15 cellular contexts compared by ENCODE assay signal in the genomic region with DNA sequence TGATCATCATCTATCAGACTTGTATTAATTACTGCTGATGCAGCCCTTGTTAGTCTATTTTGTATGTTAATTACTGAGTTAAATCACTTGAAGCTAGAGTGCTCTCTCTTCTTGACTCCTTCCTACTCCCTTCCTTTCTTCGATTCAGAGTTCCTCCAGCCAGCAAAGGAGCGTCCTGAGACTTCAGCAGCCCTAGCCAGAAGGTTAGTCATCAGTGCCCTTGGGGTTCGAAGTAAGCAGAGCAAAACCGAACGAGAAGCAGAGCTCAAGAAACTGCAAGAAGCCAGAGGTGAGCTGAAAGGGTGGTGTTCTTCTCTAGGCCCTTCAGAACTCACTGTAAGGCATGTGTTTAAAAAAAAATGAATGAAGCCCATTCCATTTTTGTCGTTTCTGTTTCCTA. TPM values are rescaled to one million over a fixed set of nuclear protein-coding genes. Genes with fewer than 3 reads are reported as not detected.
DNase-seq lines count a peak whose midpoint lies in the region; TF ChIP-seq lines count a peak whose summit lies in the region.
"Had no signal": no experiment of that assay in that cellular context is flagged by ENCODE, and none has a peak within 500 bp of the region (broad histone marks: within the 10 kb centered on the region; RNA-seq: fewer than 3 reads in every experiment).

No MANE protein-coding gene starts in this region.

- H3K36me3 Mint-ChIP-seq in activated T-cell treated with anti-CD3 and anti-CD28 coated beads, Interleukin-2, amount 50 U/mL, for 24 hours (ENCODE audit: low read depth) = peaks cover 90% of the 10 kb centered on the region

- no peak for TF ChIP-seq CTCF in cardiac fibroblast (IDR thresholded peaks at IDR 0.05; ENCODE audit: low read depth, low read length)

- no peak overlapping the region for H3K4me3 ChIP-seq in cardiac fibroblast (replicated peaks in 1 of 2; ENCODE audit: low read depth in 2 of 2, low read length in 2 of 2)
- H3K4me3 ChIP-seq: PC-9 had no signal

- H3K4me3 Mint-ChIP-seq in activated T-cell treated with anti-CD3 and anti-CD28 coated beads, Interleukin-2, amount 50 U/mL, for 24 hours = no peak overlapping the region
- H3K4me3 Mint-ChIP-seq: CD4-positive, alpha-beta memory T cell had no signal

- no peaks in the 10 kb centered on the region for H3K27me3 Mint-ChIP-seq in activated T-cell treated with anti-CD3 and anti-CD28 coated beads, Interleukin-2, amount 50 U/mL, for 24 hours
- H3K27me3 Mint-ChIP-seq: CD4-positive, alpha-beta memory T cell had no signal

- in situ Hi-C loops in G401 (cut with HindIII; ENCODE audit: low sequenced_read_pairs) = no loop called here

- DNase-seq in activated T-cell treated with anti-CD3 and anti-CD28 coated beads, Interleukin-2, amount 50 U/mL, for 24 hours = no peak
- DNase-seq in activated T-cell treated with anti-CD3 and anti-CD28 coated beads, Interleukin-2, amount 50 U/mL, for 1 hour = no peak
- DNase-seq in cardiac fibroblast (ENCODE audit: low read depth in 2 of 2) (peak; percentile 20 to 49), fibroblast of the conjunctiva (ENCODE audit: low read depth) (peak; percentile 13), stromal cell of bone marrow (ENCODE audit: low read depth) (peak; percentile 44), G401 (ENCODE audit: low spot score) (no peak), nucleus accumbens (lab: John Stamatoyannopoulos, UW) (no peak), NCI-H2171 (lab: John Stamatoyannopoulos, UW) (no peak)
- DNase-seq: Calu3; CD4-positive, alpha-beta memory T cell; NCI-H1417; NCI-H2029; NCI-H510A; NCI-H774; PC-9 had no signal

- H3K4me1 Mint-ChIP-seq in activated T-cell treated with anti-CD3 and anti-CD28 coated beads, Interleukin-2, amount 50 U/mL, for 24 hours (ENCODE audit: low read depth) = peaks cover 5% of the 10 kb centered on the region

- H3K27ac Mint-ChIP-seq in activated T-cell treated with anti-CD3 and anti-CD28 coated beads, Interleukin-2, amount 50 U/mL, for 24 hours = peak overlapping the region; percentile 1

- no peaks in the 10 kb centered on the region for H3K9me3 Mint-ChIP-seq in activated T-cell treated with anti-CD3 and anti-CD28 coated beads, Interleukin-2, amount 50 U/mL, for 24 hours
- H3K9me3 Mint-ChIP-seq: CD4-positive, alpha-beta memory T cell had no signal

RNA-seq across cellular contexts. Expression of gene LOXL4, which starts 32.1 kb away (rescaled TPM):
- not detected in 2 replicates for total RNA-seq in G401 (2014; rRNA removed; shearing (Covaris generic))
- total RNA-seq: CD4-positive, alpha-beta memory T cell had no signal

Comparison
In these comparisons a context has a peak if more than half of its experiments do, and no peak if none do; other contexts are left out.
1. DNase-seq: peak in cardiac fibroblast (2 of 2), fibroblast of the conjunctiva (single experiment) and stromal cell of bone marrow (single experiment); none in activated T-cell treated with anti-CD3 and anti-CD28 coated beads, Interleukin-2, amount 50 U/mL, for 24 hours (single experiment), activated T-cell treated with anti-CD3 and anti-CD28 coated beads, Interleukin-2, amount 50 U/mL, for 1 hour (single experiment), G401 (single experiment), nucleus accumbens (0 of 56) and NCI-H2171 (single experiment).